1 cellular context compared by ENCODE assay signal in genomic region chr20:4227085-4227821, GRCh38.
A peak's percentile ranks its signal among the peaks of the same experiment; 100 is the strongest.
TF ChIP-seq lines count a peak whose summit lies in the region.

No MANE protein-coding gene starts in this region.

TF ChIP-seq in HepG2, 621 proteins besides CTCF, POLR2A, EP300 and RAD21 (continued from another document):
- TF ChIP-seq ZSCAN12 (CRISPR knock-in tag; IDR thresholded peaks at IDR 0.05) (no peak), PHF20 (CRISPR knock-in tag; IDR thresholded peaks at IDR 0.05) (no peak), ZBTB26 (CRISPR knock-in tag; IDR thresholded peaks at IDR 0.05; ENCODE audit: borderline replicate concordance) (no peak), PRPF4 (IDR thresholded peaks at IDR 0.05; ENCODE audit: low read depth, low read length, poor library complexity, severe bottlenecking) (no peak), ZNF3 (CRISPR knock-in tag; IDR thresholded peaks at IDR 0.05) (no peak), ZNF792 (CRISPR knock-in tag; IDR thresholded peaks at IDR 0.05) (no peak), ZNF768 (CRISPR knock-in tag; IDR thresholded peaks at IDR 0.05) (no peak), HNF4A (CRISPR knock-in tag; IDR thresholded peaks at IDR 0.05) (no peak), RXRA (CRISPR knock-in tag; IDR thresholded peaks at IDR 0.05) (peak; percentile 76; the same call in 1 of the 2 replicates)
- TF ChIP-seq, protein P1, sequence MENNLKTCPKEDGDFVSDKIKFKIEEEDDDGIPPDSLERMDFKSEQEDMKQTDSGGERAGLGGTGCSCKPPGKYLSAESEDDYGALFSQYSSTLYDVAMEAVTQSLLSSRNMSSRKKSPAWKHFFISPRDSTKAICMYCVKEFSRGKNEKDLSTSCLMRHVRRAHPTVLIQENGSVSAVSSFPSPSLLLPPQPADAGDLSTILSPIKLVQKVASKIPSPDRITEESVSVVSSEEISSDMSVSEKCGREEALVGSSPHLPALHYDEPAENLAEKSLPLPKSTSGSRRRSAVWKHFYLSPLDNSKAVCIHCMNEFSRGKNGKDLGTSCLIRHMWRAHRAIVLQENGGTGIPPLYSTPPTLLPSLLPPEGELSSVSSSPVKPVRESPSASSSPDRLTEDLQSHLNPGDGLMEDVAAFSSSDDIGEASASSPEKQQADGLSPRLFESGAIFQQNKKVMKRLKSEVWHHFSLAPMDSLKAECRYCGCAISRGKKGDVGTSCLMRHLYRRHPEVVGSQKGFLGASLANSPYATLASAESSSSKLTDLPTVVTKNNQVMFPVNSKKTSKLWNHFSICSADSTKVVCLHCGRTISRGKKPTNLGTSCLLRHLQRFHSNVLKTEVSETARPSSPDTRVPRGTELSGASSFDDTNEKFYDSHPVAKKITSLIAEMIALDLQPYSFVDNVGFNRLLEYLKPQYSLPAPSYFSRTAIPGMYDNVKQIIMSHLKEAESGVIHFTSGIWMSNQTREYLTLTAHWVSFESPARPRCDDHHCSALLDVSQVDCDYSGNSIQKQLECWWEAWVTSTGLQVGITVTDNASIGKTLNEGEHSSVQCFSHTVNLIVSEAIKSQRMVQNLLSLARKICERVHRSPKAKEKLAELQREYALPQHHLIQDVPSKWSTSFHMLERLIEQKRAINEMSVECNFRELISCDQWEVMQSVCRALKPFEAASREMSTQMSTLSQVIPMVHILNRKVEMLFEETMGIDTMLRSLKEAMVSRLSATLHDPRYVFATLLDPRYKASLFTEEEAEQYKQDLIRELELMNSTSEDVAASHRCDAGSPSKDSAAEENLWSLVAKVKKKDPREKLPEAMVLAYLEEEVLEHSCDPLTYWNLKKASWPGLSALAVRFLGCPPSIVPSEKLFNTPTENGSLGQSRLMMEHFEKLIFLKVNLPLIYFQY (CRISPR knock-in tag; IDR thresholded peaks at IDR 0.05; ENCODE audit: borderline replicate concordance) = no peak
